1 cellular context compared by ENCODE assay signal in genomic region chr15:66497502-66498455, GRCh38.
TF ChIP-seq lines count a peak whose summit lies in the region.

SNAPC5 (minus strand) TSS chr15:66497762; CDS start chr15:66497731, 31 bp downstream.

TF ChIP-seq in K562, 482 proteins besides CTCF, POLR2A, EP300 and RAD21 (continued from another document and continues in another):
- TF ChIP-seq ZBTB49 (CRISPR knock-in tag; IDR thresholded peaks at IDR 0.05; ENCODE audit: borderline replicate concordance): peak; percentile 88; the same call in 1 of the 2 replicates
- peak; percentile 67 for TF ChIP-seq PML (IDR thresholded peaks at IDR 0.05; ENCODE audit: low read length)
- TF ChIP-seq ZNF24 (IDR thresholded peaks at IDR 0.05): peak; percentile 31; the same call in 1 of the 2 replicates
- peak; percentile 55 for TF ChIP-seq ARID1B (IDR thresholded peaks at IDR 0.05)
- peak; percentile 93 to 94; a peak in 3 of 4 replicates for TF ChIP-seq SIN3A (IDR thresholded peaks at IDR 0.05; ENCODE audit: borderline replicate concordance in 2 of 2, control insufficient read depth in 1 of 2, low read depth in 2 of 2, low read length in 2 of 2)
- no peak; the same call in 1 of the 2 replicates for TF ChIP-seq E2F5 (CRISPR knock-in tag; IDR thresholded peaks at IDR 0.05)
- TF ChIP-seq NFE2L1 (tag; IDR thresholded peaks at IDR 0.05; ENCODE audit: borderline replicate concordance, low read depth): no peak
- no peak for TF ChIP-seq SRSF9 (IDR thresholded peaks at IDR 0.05; ENCODE audit: borderline replicate concordance, low read depth, low read length)
- TF ChIP-seq ZNF449 (CRISPR knock-in tag; IDR thresholded peaks at IDR 0.05): no peak
- no peak for TF ChIP-seq NCOA4 (IDR thresholded peaks at IDR 0.05; ENCODE audit: partially characterized antibody)
- no peak for TF ChIP-seq GTF2B (IDR thresholded peaks at IDR 0.05; ENCODE audit: extremely low read depth, insufficient read length)
- no peak for TF ChIP-seq GTF2A2 (tag; IDR thresholded peaks at IDR 0.05)
- TF ChIP-seq CHD2 (IDR thresholded peaks at IDR 0.05; ENCODE audit: low read depth, low read length): peak; percentile 66
- peak; percentile 68 for TF ChIP-seq ZNF740 (CRISPR knock-in tag; IDR thresholded peaks at IDR 0.05)
- TF ChIP-seq ZNF740 (tag; IDR thresholded peaks at IDR 0.05): no peak
- TF ChIP-seq KAT2B (IDR thresholded peaks at IDR 0.05; ENCODE audit: low read depth, low read length): no peak
- TF ChIP-seq CBFA2T3 (IDR thresholded peaks at IDR 0.05): peak; percentile 9; the same call in 1 of the 2 replicates
- TF ChIP-seq ZNF518B (CRISPR knock-in tag; IDR thresholded peaks at IDR 0.05): no peak
- TF ChIP-seq DEAF1 (CRISPR knock-in tag; IDR thresholded peaks at IDR 0.05): peak; percentile 49
- no peak for TF ChIP-seq ZNF644 (tag; IDR thresholded peaks at IDR 0.05; ENCODE audit: low read depth)
- peak; percentile 88 for TF ChIP-seq MTA3 (IDR thresholded peaks at IDR 0.05; ENCODE audit: borderline replicate concordance)
- no peak for TF ChIP-seq ATF4 (CRISPR knock-in tag; IDR thresholded peaks at IDR 0.05)
- peak in 1 of 2 experiments; percentile 76; a peak in 2 of 3 replicates for TF ChIP-seq CBX3 (IDR thresholded peaks at IDR 0.05; ENCODE audit: borderline replicate concordance in 1 of 2, low read length in 2 of 2)
- no peak for TF ChIP-seq HINFP (tag; conservative IDR thresholded peaks at IDR 0.05; ENCODE audit: low read depth)
- 0 out of 2 replicates have a peak, but pooled peaks have one; percentile 52 for TF ChIP-seq RNF2 (IDR thresholded peaks at IDR 0.05)
- peak; percentile 41 for TF ChIP-seq STAT5A (IDR thresholded peaks at IDR 0.05; ENCODE audit: borderline replicate concordance, low read length)
- peak; percentile 97 for TF ChIP-seq ARID4B (CRISPR knock-in tag; IDR thresholded peaks at IDR 0.05)
- peak; percentile 30 for TF ChIP-seq BRD9 (IDR thresholded peaks at IDR 0.05; ENCODE audit: low read depth, partially characterized antibody)
- TF ChIP-seq FOXO4 (CRISPR knock-in tag; IDR thresholded peaks at IDR 0.05): no peak
- TF ChIP-seq ZFP30 (CRISPR knock-in tag; IDR thresholded peaks at IDR 0.05; ENCODE audit: borderline replicate concordance): no peak
- no peak for TF ChIP-seq GATA2 (CRISPR knock-in tag; IDR thresholded peaks at IDR 0.05)
- peak; percentile 72 for TF ChIP-seq JUND (IDR thresholded peaks at IDR 0.05; ENCODE audit: borderline replicate concordance, low read depth, low read length)
- TF ChIP-seq JUND (tag; IDR thresholded peaks at IDR 0.05; ENCODE audit: borderline replicate concordance, low read depth, low read length): peak; percentile 67; the same call in 1 of the 3 replicates
- TF ChIP-seq HNRNPLL (IDR thresholded peaks at IDR 0.05; ENCODE audit: low read depth, low read length, poor library complexity, severe bottlenecking): peak; percentile 54
- no peak; a peak in 2 of 4 replicates for TF ChIP-seq TRIM24 (IDR thresholded peaks at IDR 0.05)
- TF ChIP-seq KDM5B (IDR thresholded peaks at IDR 0.05; ENCODE audit: insufficient replicate concordance, low read depth, low read length): peak; percentile 79
- no peak for TF ChIP-seq MAFG (tag; conservative IDR thresholded peaks at IDR 0.05)
